In genomic region chr16:81403601-81404391, GRCh38 we compare ENCODE assay signal across 1 cellular context.
TF ChIP-seq lines count a peak whose summit lies in the region.

No MANE protein-coding gene starts in this region.

TF ChIP-seq in IMR-90, 13 proteins besides CTCF, POLR2A, EP300 and RAD21:
- TF ChIP-seq MAFK (IDR thresholded peaks at IDR 0.05; ENCODE audit: low read depth, low read length): no peak
- TF ChIP-seq RFX5 (IDR thresholded peaks at IDR 0.05; ENCODE audit: low read depth, low read length): no peak
- TF ChIP-seq SMC3 (IDR thresholded peaks at IDR 0.05; ENCODE audit: low read depth, low read length): peak; percentile 96
- no peak for TF ChIP-seq MAZ (IDR thresholded peaks at IDR 0.05; ENCODE audit: borderline replicate concordance, low read depth, low read length)
- TF ChIP-seq CHD1 (IDR thresholded peaks at IDR 0.05; ENCODE audit: low read depth, low read length): no peak
